ENCODE assay signal across 9 cellular contexts in the genomic region with DNA sequence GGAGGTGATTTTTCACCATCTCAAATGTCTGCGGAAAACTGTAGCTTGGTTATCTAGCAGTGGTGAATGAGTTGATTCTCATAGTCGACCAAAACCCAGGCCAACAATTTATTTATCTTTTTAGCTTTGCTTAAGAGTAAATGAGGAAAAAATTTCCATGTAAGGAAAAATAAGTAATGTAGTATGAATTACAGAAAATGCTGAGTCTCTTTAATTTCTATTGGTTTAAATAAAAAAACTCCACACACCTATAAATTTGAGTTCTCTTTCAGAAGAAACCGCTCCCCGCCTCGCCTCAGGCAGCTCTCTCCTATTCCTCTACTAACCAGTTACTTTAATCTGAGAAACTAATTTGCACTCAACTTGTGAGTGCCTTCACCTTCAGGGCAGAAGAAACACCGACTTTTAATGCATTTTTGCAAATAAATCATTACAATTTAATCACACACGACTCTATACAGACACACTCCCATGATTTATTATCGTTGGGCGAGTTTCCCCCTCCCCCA. TPM values are rescaled to one million over a fixed set of nuclear protein-coding genes. Genes with fewer than 3 reads are reported as not detected.
DNase-seq lines count a peak whose midpoint lies in the region; ATAC-seq and TF ChIP-seq lines count a peak whose summit lies in the region.
"Had no signal": no experiment of that assay in that cellular context is flagged by ENCODE, and none has a peak within 500 bp of the region (broad histone marks: within the 10 kb centered on the region; RNA-seq: fewer than 3 reads in every experiment).

No MANE protein-coding gene starts in this region.

- peaks cover 28% of the 10 kb centered on the region for H3K4me1 ChIP-seq in Loucy (ENCODE audit: insufficient read depth, low read length, poor library complexity, severe bottlenecking)
- peaks cover 12% of the 10 kb centered on the region for H3K4me1 ChIP-seq in endocrine pancreas (ENCODE audit: control insufficient read depth, insufficient read depth, low read length)

- intact Hi-C loops in activated CD4-positive, alpha-beta T cell treated with anti-CD3 and anti-CD28 coated beads, Interleukin-2, amount 10 ng/mL, durations not matched to agents 24 days and 14 days (cut with micrococcal nuclease) = loop anchor here (5.0 to 10.0 kb wide), 2 partner anchors 58 to 1655 kb away; no protein-coding TSS in a partner anchor

- no peaks in the 10 kb centered on the region for H3K36me3 ChIP-seq in Loucy (ENCODE audit: insufficient read depth, low read length)
- H3K36me3 ChIP-seq in endocrine pancreas (ENCODE audit: control insufficient read depth, insufficient read depth, low read length) = no peaks in the 10 kb centered on the region

- no peak for TF ChIP-seq CTCF in Loucy (conservative IDR thresholded peaks at IDR 0.05; ENCODE audit: low read length)
- no peak for TF ChIP-seq CTCF in osteocyte (IDR thresholded peaks at IDR 0.05)
- no peak for TF ChIP-seq CTCF in RWPE1 (conservative IDR thresholded peaks at IDR 0.05; ENCODE audit: low read depth)

- H3K9me2 ChIP-seq in Loucy (replicated peaks; ENCODE audit: low read depth, low read length) = no peaks in the 10 kb centered on the region

- CTCF ChIA-PET in RWPE1 (lab: Yijun Ruan, JAX) = no interaction called here

- peaks cover 14% of the 10 kb centered on the region for H3K9me3 Mint-ChIP-seq in activated CD4-positive, alpha-beta T cell treated with anti-CD3 and anti-CD28 coated beads, Interleukin-2, amount 10 ng/mL, durations not matched to agents 24 days and 14 days
- H3K9me3 Mint-ChIP-seq in osteocyte (ENCODE audit: unreplicated experiment) = peaks cover 5% of the 10 kb centered on the region

- H3K27ac Mint-ChIP-seq in activated CD4-positive, alpha-beta T cell treated with anti-CD3 and anti-CD28 coated beads, Interleukin-2, amount 10 ng/mL, durations not matched to agents 24 days and 14 days = peak overlapping the region; percentile 75
- peak overlapping the region; percentile 83 for H3K27ac Mint-ChIP-seq in osteocyte (ENCODE audit: unreplicated experiment)

- peaks cover 14% of the 10 kb centered on the region for H4K20me1 ChIP-seq in Loucy (ENCODE audit: insufficient read depth, low read length, poor library complexity, severe bottlenecking)

- peak overlapping the region; percentile 83 for H3K4me2 ChIP-seq in Loucy (ENCODE audit: low read depth, low read length, poor library complexity, severe bottlenecking)

- ATAC-seq in HG02798 (IDR thresholded peaks at IDR 0.05; ENCODE audit: poor library complexity, unreplicated experiment) = no peak

- no peaks in the 10 kb centered on the region for H3K27me3 ChIP-seq in Loucy (ENCODE audit: insufficient read depth, low read length, poor library complexity, severe bottlenecking)
- H3K27me3 ChIP-seq in endocrine pancreas (ENCODE audit: control insufficient read depth, insufficient read depth, low read length) = peaks cover 16% of the 10 kb centered on the region

- peak overlapping the region; percentile 91 for H3K4me3 Mint-ChIP-seq in activated CD4-positive, alpha-beta T cell treated with anti-CD3 and anti-CD28 coated beads, Interleukin-2, amount 10 ng/mL, durations not matched to agents 24 days and 14 days
- peak overlapping the region; percentile 97 for H3K4me3 Mint-ChIP-seq in osteocyte (ENCODE audit: unreplicated experiment)

- peaks cover 46% of the 10 kb centered on the region for H3K4me1 Mint-ChIP-seq in activated CD4-positive, alpha-beta T cell treated with anti-CD3 and anti-CD28 coated beads, Interleukin-2, amount 10 ng/mL, durations not matched to agents 24 days and 14 days
- H3K4me1 Mint-ChIP-seq in osteocyte (ENCODE audit: unreplicated experiment) = peaks cover 37% of the 10 kb centered on the region

- DNase-seq in activated CD4-positive, alpha-beta T cell treated with anti-CD3 and anti-CD28 coated beads, Interleukin-2, amount 10 ng/mL, durations not matched to agents 24 days and 14 days = no peak
- no peak for DNase-seq in activated CD4-positive, alpha-beta T cell treated with anti-CD3 and anti-CD28 coated beads, Interleukin-2, amount 50 U/mL, for 48 hours
- no peak for DNase-seq in osteocyte (ENCODE audit: extremely low spot score, unreplicated experiment)
- no peak for DNase-seq in mesenteric fat pad (ENCODE audit: low spot score)
- no peak for DNase-seq in RWPE1 (ENCODE audit: low spot score)

- H2AFZ ChIP-seq in Loucy (ENCODE audit: low read length) = peak overlapping the region; percentile 99

- no peak overlapping the region for H3K27ac ChIP-seq in RWPE1

- H3K9me3 ChIP-seq in Loucy (ENCODE audit: insufficient read depth, low read depth, low read length) = no peaks in the 10 kb centered on the region
- H3K9me3 ChIP-seq in endocrine pancreas (ENCODE audit: control insufficient read depth, low read length) = no peaks in the 10 kb centered on the region

- H3K4me3 ChIP-seq in Loucy (ENCODE audit: low read length, poor library complexity, severe bottlenecking) = peak overlapping the region; percentile 96
- H3K4me3 ChIP-seq in endocrine pancreas (ENCODE audit: control insufficient read depth, insufficient read depth, low read length) = peak overlapping the region; percentile 87

- H3K36me3 Mint-ChIP-seq in activated CD4-positive, alpha-beta T cell treated with anti-CD3 and anti-CD28 coated beads, Interleukin-2, amount 10 ng/mL, durations not matched to agents 24 days and 14 days (ENCODE audit: low read depth) = peaks cover 30% of the 10 kb centered on the region
- H3K36me3 Mint-ChIP-seq in osteocyte (ENCODE audit: unreplicated experiment) = peaks cover 15% of the 10 kb centered on the region

- H3K9ac ChIP-seq in Loucy (ENCODE audit: low read depth, low read length, poor library complexity, severe bottlenecking) (peak overlapping the region; percentile 72), endocrine pancreas (ENCODE audit: control insufficient read depth, insufficient read depth, low read length) (peak overlapping the region; percentile 94)

- H3K27me3 Mint-ChIP-seq in activated CD4-positive, alpha-beta T cell treated with anti-CD3 and anti-CD28 coated beads, Interleukin-2, amount 10 ng/mL, durations not matched to agents 24 days and 14 days = peaks cover 42% of the 10 kb centered on the region
- peaks cover 48% of the 10 kb centered on the region for H3K27me3 Mint-ChIP-seq in osteocyte (ENCODE audit: unreplicated experiment)

- peaks cover 42% of the 10 kb centered on the region for H3K79me2 ChIP-seq in Loucy (ENCODE audit: insufficient read depth, low read length)

- H3F3A ChIP-seq in Loucy (ENCODE audit: low read depth) = no peaks in the 10 kb centered on the region

- POLR2A ChIA-PET in RWPE1 (lab: Yijun Ruan, JAX; ENCODE audit: low non-redundant PET) = no interaction called here

RNA-seq across cellular contexts. Expression of gene RSRC1, which starts 0.5 kb away (rescaled TPM):
- 41.7 and 44.6 TPM in 2 replicates for total RNA-seq in activated CD4-positive, alpha-beta T cell treated with anti-CD3 and anti-CD28 coated beads, Interleukin-2, amount 10 ng/mL, durations not matched to agents 24 days and 14 days
- total RNA-seq in osteocyte (26.3 and 34.0 TPM in 2 replicates), mesenteric fat pad (28.8 TPM)

RNA-seq across cellular contexts. Expression of gene SHOX2, which starts 3.1 kb away (rescaled TPM):
- total RNA-seq in activated CD4-positive, alpha-beta T cell treated with anti-CD3 and anti-CD28 coated beads, Interleukin-2, amount 10 ng/mL, durations not matched to agents 24 days and 14 days = not detected in 2 replicates
- total RNA-seq in osteocyte = not detected in 2 replicates
- 0.35 TPM for total RNA-seq in mesenteric fat pad
- total RNA-seq: glomerular endothelial cell had no signal
